ENCODE assay signal across 1 cellular context in the genomic region with DNA sequence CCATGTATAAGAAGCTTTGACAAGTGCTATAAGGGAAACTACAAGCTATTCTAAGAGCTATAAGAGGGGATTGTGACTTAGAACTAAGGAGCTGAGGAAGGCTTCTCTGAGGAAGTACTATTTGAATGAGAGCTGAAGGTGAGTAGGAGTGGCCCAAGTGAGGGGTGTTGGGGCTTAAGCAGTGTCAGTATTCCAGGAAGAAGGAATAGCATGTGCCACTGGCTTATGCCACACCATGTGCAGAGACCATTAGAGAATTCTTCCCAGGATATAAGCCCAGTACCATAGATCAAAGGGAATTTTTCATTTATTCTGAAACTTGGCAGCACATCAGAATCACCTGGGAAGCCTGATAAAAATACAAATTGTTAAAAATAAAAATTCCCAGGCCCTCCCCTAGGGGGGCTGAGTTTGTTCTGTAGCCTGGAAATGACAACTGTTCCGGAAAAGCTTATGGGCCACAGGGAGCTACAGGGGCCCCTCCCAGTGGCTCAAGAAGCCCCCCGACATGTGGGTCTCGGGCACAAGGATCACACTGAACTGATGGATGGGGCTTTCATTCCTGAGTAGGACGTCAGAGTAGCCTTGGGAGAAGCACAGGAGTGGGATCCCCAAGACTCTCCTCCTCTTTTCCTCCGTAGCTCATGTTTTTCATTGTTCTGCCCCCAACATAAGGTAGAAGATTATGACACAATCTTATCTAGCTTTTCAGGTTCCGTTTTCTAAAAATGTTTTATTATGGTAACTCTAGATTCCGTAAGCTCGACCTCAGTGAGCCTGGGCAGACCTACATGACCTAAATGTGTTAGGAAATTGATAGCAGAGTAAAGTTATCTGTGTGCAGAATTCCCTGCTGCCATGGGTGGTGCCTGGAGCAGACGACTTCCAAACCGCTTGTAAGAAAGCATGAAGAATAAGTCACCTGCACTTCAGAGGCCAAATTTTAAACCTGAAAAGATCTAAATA.
TF ChIP-seq lines count a peak whose summit lies in the region.

No MANE protein-coding gene starts in this region.

TF ChIP-seq in K562, 482 proteins besides CTCF, POLR2A, EP300 and RAD21 (continued from another document):
- peak; percentile 45; the same call in 1 of the 2 replicates for TF ChIP-seq CREB1 (IDR thresholded peaks at IDR 0.05)
- peak; percentile 18; the same call in 1 of the 2 replicates for TF ChIP-seq CREB1 (CRISPR knock-in tag; IDR thresholded peaks at IDR 0.05)
- TF ChIP-seq ZNF830 (CRISPR knock-in tag; IDR thresholded peaks at IDR 0.05): no peak
- TF ChIP-seq, protein P1, sequence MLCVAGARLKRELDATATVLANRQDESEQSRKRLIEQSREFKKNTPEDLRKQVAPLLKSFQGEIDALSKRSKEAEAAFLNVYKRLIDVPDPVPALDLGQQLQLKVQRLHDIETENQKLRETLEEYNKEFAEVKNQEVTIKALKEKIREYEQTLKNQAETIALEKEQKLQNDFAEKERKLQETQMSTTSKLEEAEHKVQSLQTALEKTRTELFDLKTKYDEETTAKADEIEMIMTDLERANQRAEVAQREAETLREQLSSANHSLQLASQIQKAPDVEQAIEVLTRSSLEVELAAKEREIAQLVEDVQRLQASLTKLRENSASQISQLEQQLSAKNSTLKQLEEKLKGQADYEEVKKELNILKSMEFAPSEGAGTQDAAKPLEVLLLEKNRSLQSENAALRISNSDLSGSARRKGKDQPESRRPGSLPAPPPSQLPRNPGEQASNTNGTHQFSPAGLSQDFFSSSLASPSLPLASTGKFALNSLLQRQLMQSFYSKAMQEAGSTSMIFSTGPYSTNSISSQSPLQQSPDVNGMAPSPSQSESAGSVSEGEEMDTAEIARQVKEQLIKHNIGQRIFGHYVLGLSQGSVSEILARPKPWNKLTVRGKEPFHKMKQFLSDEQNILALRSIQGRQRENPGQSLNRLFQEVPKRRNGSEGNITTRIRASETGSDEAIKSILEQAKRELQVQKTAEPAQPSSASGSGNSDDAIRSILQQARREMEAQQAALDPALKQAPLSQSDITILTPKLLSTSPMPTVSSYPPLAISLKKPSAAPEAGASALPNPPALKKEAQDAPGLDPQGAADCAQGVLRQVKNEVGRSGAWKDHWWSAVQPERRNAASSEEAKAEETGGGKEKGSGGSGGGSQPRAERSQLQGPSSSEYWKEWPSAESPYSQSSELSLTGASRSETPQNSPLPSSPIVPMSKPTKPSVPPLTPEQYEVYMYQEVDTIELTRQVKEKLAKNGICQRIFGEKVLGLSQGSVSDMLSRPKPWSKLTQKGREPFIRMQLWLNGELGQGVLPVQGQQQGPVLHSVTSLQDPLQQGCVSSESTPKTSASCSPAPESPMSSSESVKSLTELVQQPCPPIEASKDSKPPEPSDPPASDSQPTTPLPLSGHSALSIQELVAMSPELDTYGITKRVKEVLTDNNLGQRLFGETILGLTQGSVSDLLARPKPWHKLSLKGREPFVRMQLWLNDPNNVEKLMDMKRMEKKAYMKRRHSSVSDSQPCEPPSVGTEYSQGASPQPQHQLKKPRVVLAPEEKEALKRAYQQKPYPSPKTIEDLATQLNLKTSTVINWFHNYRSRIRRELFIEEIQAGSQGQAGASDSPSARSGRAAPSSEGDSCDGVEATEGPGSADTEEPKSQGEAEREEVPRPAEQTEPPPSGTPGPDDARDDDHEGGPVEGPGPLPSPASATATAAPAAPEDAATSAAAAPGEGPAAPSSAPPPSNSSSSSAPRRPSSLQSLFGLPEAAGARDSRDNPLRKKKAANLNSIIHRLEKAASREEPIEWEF (CRISPR knock-in tag; IDR thresholded peaks at IDR 0.05): no peak
- TF ChIP-seq ZNF124 (CRISPR knock-in tag; IDR thresholded peaks at IDR 0.05): no peak
- TF ChIP-seq SMAD4 (CRISPR knock-in tag; conservative IDR thresholded peaks at IDR 0.05): peak; percentile 76; the same call in 1 of the 2 replicates
- TF ChIP-seq KDM1A (IDR thresholded peaks at IDR 0.05): peak; percentile 50 to 59; a peak in 3 of 4 replicates
- peak; percentile 93 for TF ChIP-seq ARID1B (IDR thresholded peaks at IDR 0.05)
- no peak for TF ChIP-seq FOXJ2 (tag; IDR thresholded peaks at IDR 0.05)
- TF ChIP-seq LCOR (CRISPR knock-in tag; IDR thresholded peaks at IDR 0.05): peak; percentile 19; the same call in 1 of the 2 replicates
- TF ChIP-seq, protein P2, sequence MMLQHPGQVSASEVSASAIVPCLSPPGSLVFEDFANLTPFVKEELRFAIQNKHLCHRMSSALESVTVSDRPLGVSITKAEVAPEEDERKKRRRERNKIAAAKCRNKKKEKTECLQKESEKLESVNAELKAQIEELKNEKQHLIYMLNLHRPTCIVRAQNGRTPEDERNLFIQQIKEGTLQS (IDR thresholded peaks at IDR 0.05): peak; percentile 26; the same call in 1 of the 2 replicates
- TF ChIP-seq, protein P2 (CRISPR knock-in tag; conservative IDR thresholded peaks at IDR 0.05): no peak
- TF ChIP-seq ZNF644 (tag; IDR thresholded peaks at IDR 0.05; ENCODE audit: low read depth): 0 out of 2 replicates have a peak, but pooled peaks have one; percentile 17
- TF ChIP-seq, protein P3, sequence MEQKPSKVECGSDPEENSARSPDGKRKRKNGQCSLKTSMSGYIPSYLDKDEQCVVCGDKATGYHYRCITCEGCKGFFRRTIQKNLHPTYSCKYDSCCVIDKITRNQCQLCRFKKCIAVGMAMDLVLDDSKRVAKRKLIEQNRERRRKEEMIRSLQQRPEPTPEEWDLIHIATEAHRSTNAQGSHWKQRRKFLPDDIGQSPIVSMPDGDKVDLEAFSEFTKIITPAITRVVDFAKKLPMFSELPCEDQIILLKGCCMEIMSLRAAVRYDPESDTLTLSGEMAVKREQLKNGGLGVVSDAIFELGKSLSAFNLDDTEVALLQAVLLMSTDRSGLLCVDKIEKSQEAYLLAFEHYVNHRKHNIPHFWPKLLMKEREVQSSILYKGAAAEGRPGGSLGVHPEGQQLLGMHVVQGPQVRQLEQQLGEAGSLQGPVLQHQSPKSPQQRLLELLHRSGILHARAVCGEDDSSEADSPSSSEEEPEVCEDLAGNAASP (IDR thresholded peaks at IDR 0.05): no peak
- no peak for TF ChIP-seq TBP (optimal IDR thresholded peaks at IDR 0.05; ENCODE audit: low read depth, low read length)
- peak; percentile 72 to 89; a peak in 3 of 4 replicates for TF ChIP-seq TBL1XR1 (IDR thresholded peaks at IDR 0.05; ENCODE audit: low read length in 2 of 2)
- no peak for TF ChIP-seq ZNF212 (CRISPR knock-in tag; IDR thresholded peaks at IDR 0.05)
- no peak for TF ChIP-seq HSF4 (CRISPR knock-in tag; IDR thresholded peaks at IDR 0.05; ENCODE audit: borderline replicate concordance)
- TF ChIP-seq, protein P4, sequence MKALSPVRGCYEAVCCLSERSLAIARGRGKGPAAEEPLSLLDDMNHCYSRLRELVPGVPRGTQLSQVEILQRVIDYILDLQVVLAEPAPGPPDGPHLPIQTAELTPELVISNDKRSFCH (CRISPR knock-in tag; IDR thresholded peaks at IDR 0.05): no peak
- TF ChIP-seq, protein P4 (tag; IDR thresholded peaks at IDR 0.05): 0 out of 2 replicates have a peak, but pooled peaks have one; percentile 23
- TF ChIP-seq SMARCC2 (IDR thresholded peaks at IDR 0.05; ENCODE audit: low read depth): peak; percentile 46; the same call in 1 of the 2 replicates
- TF ChIP-seq SREBF2 (CRISPR knock-in tag; IDR thresholded peaks at IDR 0.05): no peak
- peak; percentile 75 for TF ChIP-seq MTA2 (IDR thresholded peaks at IDR 0.05; ENCODE audit: low read depth)
- peak; percentile 46; the same call in 1 of the 2 replicates for TF ChIP-seq SMARCE1 (IDR thresholded peaks at IDR 0.05)
